1 cellular context compared by ENCODE assay signal in genomic region chr19:50601407-50602088, GRCh38.
A peak's percentile ranks its signal among the peaks of the same experiment; 100 is the strongest.
TF ChIP-seq lines count a peak whose summit lies in the region.

No MANE protein-coding gene starts in this region.

TF ChIP-seq in K562, 482 proteins besides CTCF, POLR2A, EP300 and RAD21 (continued from another document and continues in another):
- TF ChIP-seq PBX2 (CRISPR knock-in tag; IDR thresholded peaks at IDR 0.05; ENCODE audit: low read depth) (no peak; the same call in 1 of the 2 replicates), PBX2 (tag; conservative IDR thresholded peaks at IDR 0.05; ENCODE audit: low read depth) (peak; percentile 55), PML (IDR thresholded peaks at IDR 0.05; ENCODE audit: low read length) (peak; percentile 93), ELF1 (tag; IDR thresholded peaks at IDR 0.05) (no peak), SP1 (CRISPR knock-in tag; IDR thresholded peaks at IDR 0.05) (peak; percentile 38; the same call in 1 of the 2 replicates), MED1 (CRISPR knock-in tag; IDR thresholded peaks at IDR 0.05; ENCODE audit: borderline replicate concordance) (no peak), MTA3 (IDR thresholded peaks at IDR 0.05; ENCODE audit: borderline replicate concordance) (peak; percentile 96), ZNF766 (CRISPR knock-in tag; conservative IDR thresholded peaks at IDR 0.05) (peak; percentile 89), CSDE1 (IDR thresholded peaks at IDR 0.05) (peak in 1 of 2 experiments; percentile 65; a peak in 2 of 4 replicates), ZNF75A (CRISPR knock-in tag; IDR thresholded peaks at IDR 0.05) (no peak), DMBX1 (CRISPR knock-in tag; IDR thresholded peaks at IDR 0.05; ENCODE audit: borderline replicate concordance) (peak; percentile 72), SMARCE1 (IDR thresholded peaks at IDR 0.05) (peak; percentile 100), RFX1 (IDR thresholded peaks at IDR 0.05) (no peak), ZNF263 (CRISPR knock-in tag; IDR thresholded peaks at IDR 0.05; ENCODE audit: borderline replicate concordance) (no peak; the same call in 1 of the 2 replicates), KAT2B (IDR thresholded peaks at IDR 0.05; ENCODE audit: low read depth, low read length) (no peak), KDM2B (CRISPR knock-in tag; IDR thresholded peaks at IDR 0.05) (no peak), CC2D1A (IDR thresholded peaks at IDR 0.05) (peak; percentile 94), MTA1 (IDR thresholded peaks at IDR 0.05; ENCODE audit: borderline replicate concordance) (peak; percentile 87), XRCC3 (IDR thresholded peaks at IDR 0.05) (no peak), HDAC3 (IDR thresholded peaks at IDR 0.05; ENCODE audit: borderline replicate concordance, partially characterized antibody) (peak; percentile 97), MLX (CRISPR knock-in tag; conservative IDR thresholded peaks at IDR 0.05) (no peak), ZNF57 (CRISPR knock-in tag; IDR thresholded peaks at IDR 0.05) (no peak), FOSL1 (tag; conservative IDR thresholded peaks at IDR 0.05) (peak; percentile 99), CCNT2 (IDR thresholded peaks at IDR 0.05; ENCODE audit: borderline replicate concordance, extremely low read depth, insufficient read length, low read depth, low read length) (peak; percentile 61), ETV6 (IDR thresholded peaks at IDR 0.05; ENCODE audit: borderline replicate concordance in 1 of 2, low read depth in 2 of 2, low read length in 1 of 2) (peak; percentile 30 to 77; a peak in 1 of 4 replicates), ETV6 (CRISPR knock-in tag; IDR thresholded peaks at IDR 0.05; ENCODE audit: borderline replicate concordance) (no peak), ARID3A (IDR thresholded peaks at IDR 0.05; ENCODE audit: borderline replicate concordance, low read depth, low read length) (peak; percentile 97), ELF4 (CRISPR knock-in tag; IDR thresholded peaks at IDR 0.05) (peak; percentile 90), STAT6 (CRISPR knock-in tag; IDR thresholded peaks at IDR 0.05) (no peak), NFYB (IDR thresholded peaks at IDR 0.05; ENCODE audit: extremely low read depth, insufficient read length) (no peak), BRF1 (IDR thresholded peaks at IDR 0.05; ENCODE audit: borderline replicate concordance, extremely low read depth, insufficient read length) (no peak), XRCC4 (IDR thresholded peaks at IDR 0.05; ENCODE audit: extremely low read depth, insufficient read depth, insufficient read length) (no peak), ZBTB17 (CRISPR knock-in tag; IDR thresholded peaks at IDR 0.05) (peak; percentile 61; the same call in 1 of the 2 replicates), FOXA3 (CRISPR knock-in tag; conservative IDR thresholded peaks at IDR 0.05 in 1 of 2, IDR thresholded peaks at IDR 0.05 in 1 of 2) (no peak), CTBP1 (IDR thresholded peaks at IDR 0.05; ENCODE audit: borderline replicate concordance) (peak; percentile 93), EHMT2 (IDR thresholded peaks at IDR 0.05) (peak; percentile 83), C11orf30 (IDR thresholded peaks at IDR 0.05; ENCODE audit: low read depth) (peak; percentile 15; the same call in 1 of the 2 replicates), NCOA2 (IDR thresholded peaks at IDR 0.05; ENCODE audit: partially characterized antibody in 2 of 2) (peak in 1 of 2 experiments; percentile 91), RBM34 (IDR thresholded peaks at IDR 0.05; ENCODE audit: borderline replicate concordance, insufficient read depth, low read length) (no peak), YY1 (IDR thresholded peaks at IDR 0.05; ENCODE audit: borderline replicate concordance in 1 of 3, control insufficient read depth in 1 of 3, extremely low read depth in 1 of 3, insufficient read depth in 3 of 3, insufficient read length in 1 of 3, insufficient replicate concordance in 2 of 3, low read depth in 1 of 3, low read length in 2 of 3) (peak in 1 of 3 experiments; percentile 29), CHD2 (IDR thresholded peaks at IDR 0.05; ENCODE audit: low read depth, low read length) (no peak), KDM1A (IDR thresholded peaks at IDR 0.05) (peak; percentile 93 to 95), BMI1 (IDR thresholded peaks at IDR 0.05; ENCODE audit: low read length) (no peak), CBX8 (IDR thresholded peaks at IDR 0.05; ENCODE audit: borderline replicate concordance, extremely low read depth, low read depth, low read length, poor library complexity, severe bottlenecking) (no peak), ZNF589 (CRISPR knock-in tag; IDR thresholded peaks at IDR 0.05; ENCODE audit: low read depth) (peak; percentile 91), PKNOX1 (IDR thresholded peaks at IDR 0.05) (peak; percentile 91), SPI1 (IDR thresholded peaks at IDR 0.05; ENCODE audit: borderline replicate concordance, low read depth, low read length) (peak; percentile 39; the same call in 1 of the 2 replicates), NBN (IDR thresholded peaks at IDR 0.05; ENCODE audit: low read depth) (peak; percentile 96)
- TF ChIP-seq, protein P1, sequence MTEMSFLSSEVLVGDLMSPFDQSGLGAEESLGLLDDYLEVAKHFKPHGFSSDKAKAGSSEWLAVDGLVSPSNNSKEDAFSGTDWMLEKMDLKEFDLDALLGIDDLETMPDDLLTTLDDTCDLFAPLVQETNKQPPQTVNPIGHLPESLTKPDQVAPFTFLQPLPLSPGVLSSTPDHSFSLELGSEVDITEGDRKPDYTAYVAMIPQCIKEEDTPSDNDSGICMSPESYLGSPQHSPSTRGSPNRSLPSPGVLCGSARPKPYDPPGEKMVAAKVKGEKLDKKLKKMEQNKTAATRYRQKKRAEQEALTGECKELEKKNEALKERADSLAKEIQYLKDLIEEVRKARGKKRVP (CRISPR knock-in tag; IDR thresholded peaks at IDR 0.05): 0 out of 2 replicates have a peak, but pooled peaks have one; percentile 30
- TF ChIP-seq, protein P2, sequence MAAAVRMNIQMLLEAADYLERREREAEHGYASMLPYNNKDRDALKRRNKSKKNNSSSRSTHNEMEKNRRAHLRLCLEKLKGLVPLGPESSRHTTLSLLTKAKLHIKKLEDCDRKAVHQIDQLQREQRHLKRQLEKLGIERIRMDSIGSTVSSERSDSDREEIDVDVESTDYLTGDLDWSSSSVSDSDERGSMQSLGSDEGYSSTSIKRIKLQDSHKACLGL (CRISPR knock-in tag; IDR thresholded peaks at IDR 0.05; ENCODE audit: borderline replicate concordance, poor library complexity, severe bottlenecking): no peak
- TF ChIP-seq, protein P3, sequence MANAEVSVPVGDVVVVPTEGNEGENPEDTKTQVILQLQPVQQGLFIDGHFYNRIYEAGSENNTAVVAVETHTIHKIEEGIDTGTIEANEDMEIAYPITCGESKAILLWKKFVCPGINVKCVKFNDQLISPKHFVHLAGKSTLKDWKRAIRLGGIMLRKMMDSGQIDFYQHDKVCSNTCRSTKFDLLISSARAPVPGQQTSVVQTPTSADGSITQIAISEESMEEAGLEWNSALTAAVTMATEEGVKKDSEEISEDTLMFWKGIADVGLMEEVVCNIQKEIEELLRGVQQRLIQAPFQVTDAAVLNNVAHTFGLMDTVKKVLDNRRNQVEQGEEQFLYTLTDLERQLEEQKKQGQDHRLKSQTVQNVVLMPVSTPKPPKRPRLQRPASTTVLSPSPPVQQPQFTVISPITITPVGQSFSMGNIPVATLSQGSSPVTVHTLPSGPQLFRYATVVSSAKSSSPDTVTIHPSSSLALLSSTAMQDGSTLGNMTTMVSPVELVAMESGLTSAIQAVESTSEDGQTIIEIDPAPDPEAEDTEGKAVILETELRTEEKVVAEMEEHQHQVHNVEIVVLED (CRISPR knock-in tag; IDR thresholded peaks at IDR 0.05): no peak
- TF ChIP-seq, protein P4, sequence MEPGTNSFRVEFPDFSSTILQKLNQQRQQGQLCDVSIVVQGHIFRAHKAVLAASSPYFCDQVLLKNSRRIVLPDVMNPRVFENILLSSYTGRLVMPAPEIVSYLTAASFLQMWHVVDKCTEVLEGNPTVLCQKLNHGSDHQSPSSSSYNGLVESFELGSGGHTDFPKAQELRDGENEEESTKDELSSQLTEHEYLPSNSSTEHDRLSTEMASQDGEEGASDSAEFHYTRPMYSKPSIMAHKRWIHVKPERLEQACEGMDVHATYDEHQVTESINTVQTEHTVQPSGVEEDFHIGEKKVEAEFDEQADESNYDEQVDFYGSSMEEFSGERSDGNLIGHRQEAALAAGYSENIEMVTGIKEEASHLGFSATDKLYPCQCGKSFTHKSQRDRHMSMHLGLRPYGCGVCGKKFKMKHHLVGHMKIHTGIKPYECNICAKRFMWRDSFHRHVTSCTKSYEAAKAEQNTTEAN (CRISPR knock-in tag; IDR thresholded peaks at IDR 0.05): no peak
- TF ChIP-seq, protein P5, sequence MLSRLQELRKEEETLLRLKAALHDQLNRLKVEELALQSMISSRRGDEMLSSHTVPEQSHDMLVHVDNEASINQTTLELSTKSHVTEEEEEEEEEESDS (CRISPR knock-in tag; IDR thresholded peaks at IDR 0.05): no peak
